ENCODE assay signal across 8 cellular contexts in genomic region chr5:133051117-133051546, GRCh38. TPM values are rescaled to one million over a fixed set of nuclear protein-coding genes. Genes with fewer than 3 reads are reported as not detected.
DNase-seq lines count a peak whose midpoint lies in the region; ATAC-seq and TF ChIP-seq lines count a peak whose summit lies in the region.

No MANE protein-coding gene starts in this region.

- TF ChIP-seq POLR2A in IMR-90 (IDR thresholded peaks at IDR 0.05; ENCODE audit: low read depth, low read length) = no peak
- TF ChIP-seq POLR2A in breast epithelium (IDR thresholded peaks at IDR 0.05) = no peak
- TF ChIP-seq POLR2A in uterus (IDR thresholded peaks at IDR 0.05) = no peak

- 0 out of 3 replicates have a peak overlapping the region, but pooled peaks have one; percentile 1 for H2BK15ac ChIP-seq in IMR-90 (ENCODE audit: low read depth, low read length)

- H3K4ac ChIP-seq in IMR-90 (ENCODE audit: low read depth, low read length) = peak overlapping the region; percentile 99

- H2BK5ac ChIP-seq in IMR-90 (ENCODE audit: low read depth, low read length, poor library complexity, severe bottlenecking) = peak overlapping the region; percentile 92

- TF ChIP-seq CTCF in DND-41 (IDR thresholded peaks at IDR 0.05; ENCODE audit: borderline replicate concordance, extremely low read depth, low read length, poor library complexity, severe bottlenecking) (peak; percentile 5), IMR-90 (conservative IDR thresholded peaks at IDR 0.05; ENCODE audit: low read depth, low read length) (no peak), breast epithelium (IDR thresholded peaks at IDR 0.05) (no peak), lung (IDR thresholded peaks at IDR 0.05; ENCODE audit: control extremely low read depth, extremely low read depth) (no peak), uterus (IDR thresholded peaks at IDR 0.05) (no peak)

- in situ Hi-C loops in IMR-90 (cut with MboI; ENCODE audit: low sequenced_read_pairs) = no loop called here

- H3K9ac ChIP-seq in DND-41 (ENCODE audit: low read depth, low read length) (peak overlapping the region; percentile 91), IMR-90 (ENCODE audit: low read depth, low read length) (peak overlapping the region; percentile 91)

- H3K27ac ChIP-seq in DND-41 (ENCODE audit: low read length) (peak overlapping the region; percentile 91), IMR-90 (ENCODE audit: insufficient read depth, low read length) (peak overlapping the region; percentile 93), breast epithelium (peak overlapping the region; percentile 98 to 99), lung (ENCODE audit: low read depth in 1 of 2, low read length in 1 of 2) (peak overlapping the region; percentile 96 to 98), uterus (peak overlapping the region; percentile 96 to 100)

- intact Hi-C loops in IMR-90 (cut with micrococcal nuclease) (loop anchor here (2.0 kb wide), 2 partner anchors 24 to 88 kb away; partner anchors contain the start of genes AFF4 and ZCCHC10), breast epithelium (cut with DNase I; ENCODE audit: low total_unique reads) (no loop called here), uterus (cut with DNase I; ENCODE audit: low total_unique reads) (no loop called here)

- H4K5ac ChIP-seq in IMR-90 (ENCODE audit: low read depth, low read length) = peak overlapping the region; percentile 80

- dilution Hi-C loops in IMR-90 (cut with HindIII; ENCODE audit: low sequenced_read_pairs, unreplicated experiment) = no loop called here

- peak overlapping the region; percentile 82 for H2BK120ac ChIP-seq in IMR-90 (ENCODE audit: low read depth, low read length)

- H3K79me2 ChIP-seq in DND-41 (ENCODE audit: insufficient read depth, low read length) = peaks cover 60% of the 10 kb centered on the region

- TSS peak; percentile 91 for BruUV-seq in IMR-90 (replicated peaks; lab: Mats Ljungman, UMichigan)

- H3K79me1 ChIP-seq in IMR-90 (ENCODE audit: low read depth in 1 of 2, low read length in 2 of 2) = peaks cover 15 to 37% of the 10 kb centered on the region in 2 experiments

- no peak for TF ChIP-seq RAD21 in IMR-90 (IDR thresholded peaks at IDR 0.05; ENCODE audit: low read length)

- peak overlapping the region; percentile 90 for H2AK5ac ChIP-seq in IMR-90 (ENCODE audit: low read depth, low read length)

- peak overlapping the region; percentile 99 for H4K8ac ChIP-seq in IMR-90 (ENCODE audit: low read depth in 2 of 2, low read length in 2 of 2)

- H2AK9ac ChIP-seq in IMR-90 (replicated peaks; ENCODE audit: low read depth, low read length, poor library complexity) = peak overlapping the region; percentile 96

- peak overlapping the region; percentile 78 to 85 for H3K4me3 ChIP-seq in DND-41 (ENCODE audit: low read depth in 1 of 2, low read length in 2 of 2)
- H3K4me3 ChIP-seq in IMR-90 (ENCODE audit: insufficient read depth, low read depth, low read length) = peak overlapping the region; percentile 51
- H3K4me3 ChIP-seq in breast epithelium = peak overlapping the region; percentile 97 to 98 (median 98)
- peak overlapping the region; percentile 74 for H3K4me3 ChIP-seq in lung
- H3K4me3 ChIP-seq in uterus = peak overlapping the region; percentile 73 to 97

- peaks cover 35% of the 10 kb centered on the region for H4K20me1 ChIP-seq in DND-41 (ENCODE audit: insufficient read depth, low read length)
- H4K20me1 ChIP-seq in IMR-90 (ENCODE audit: insufficient read depth, low read length) = peaks cover 40% of the 10 kb centered on the region

- ATAC-seq in DND-41 (ENCODE audit: insufficient read depth, low read depth) = no peak
- no peak for ATAC-seq in IMR-90 (ENCODE audit: low read depth)
- ATAC-seq in lung (ENCODE audit: insufficient read depth, low FRiP score) = no peak

- POLR2A ChIA-PET in IMR-90 (lab: Charles Lee; ENCODE audit: unreplicated experiment) = no interaction called here

- H3K23ac ChIP-seq in IMR-90 (ENCODE audit: low read depth, low read length) = peak overlapping the region; percentile 100

- peaks cover 11% of the 10 kb centered on the region; the same call in 1 of the 2 replicates for H3K36me3 ChIP-seq in DND-41 (ENCODE audit: insufficient read depth, low read length)
- no peaks in the 10 kb centered on the region for H3K36me3 ChIP-seq in IMR-90 (ENCODE audit: control insufficient read depth, insufficient read depth, low read length)
- no peaks in the 10 kb centered on the region for H3K36me3 ChIP-seq in breast epithelium
- H3K36me3 ChIP-seq in lung (ENCODE audit: control insufficient read depth in 2 of 2, insufficient read depth in 2 of 2, low read length in 2 of 2) = no peaks in the 10 kb centered on the region
- no peaks in the 10 kb centered on the region for H3K36me3 ChIP-seq in uterus

- H2AFZ ChIP-seq in DND-41 (ENCODE audit: low read depth, low read length) (peak overlapping the region; percentile 86), IMR-90 (replicated peaks; ENCODE audit: low read length, poor library complexity) (peak overlapping the region; percentile 96)

- WGBS in IMR-90 (ENCODE audit: extremely low coverage in 2 of 2, insufficient read length in 1 of 2), 2 experiments = 0% methylated on average over 1 of the region's 15 CpGs; no CpG with 5 or more reads in 1 of the 2 experiments
- WGBS in lung, 2 donors = 2% methylated on average over 15 of the region's 15 CpGs

- peaks cover 15% of the 10 kb centered on the region for H3K9me1 ChIP-seq in IMR-90 (ENCODE audit: insufficient read depth, low read length)

- CTCF ChIA-PET in IMR-90 (lab: Yijun Ruan, JAX) = interaction anchor here (0.6 kb wide), 1 partner anchor 219 kb away, joined by 3 read pairs; no protein-coding TSS in a partner anchor

- peak overlapping the region; percentile 96 for H4K91ac ChIP-seq in IMR-90 (ENCODE audit: insufficient read depth, low read depth, low read length)

- no peak for DNase-seq in DND-41
- no peak for DNase-seq in IMR-90
- DNase-seq in breast epithelium (ENCODE audit: low spot score in 2 of 2) = peak in 1 of 2 donors; percentile 24
- no peak for DNase-seq in lung (ENCODE audit: low spot score)
- DNase-seq in uterus = peak in 1 of 2 donors; percentile 17
- DNase-seq in putamen (ENCODE audit: low spot score) = no peak
- DNase-seq in NCI-H1092 treated with DMSO at 0.1 percent for 48 hours (lab: John Stamatoyannopoulos, UW) = no peak
- no peak for DNase-seq in superior temporal gyrus (ENCODE audit: extremely low spot score)

- no peaks in the 10 kb centered on the region for H3K27me3 ChIP-seq in DND-41 (ENCODE audit: insufficient read depth, low read length, poor library complexity)
- no peaks in the 10 kb centered on the region for H3K27me3 ChIP-seq in IMR-90 (ENCODE audit: control insufficient read depth, insufficient read depth, low read length)
- H3K27me3 ChIP-seq in breast epithelium = no peaks in the 10 kb centered on the region
- no peaks in the 10 kb centered on the region for H3K27me3 ChIP-seq in lung (ENCODE audit: control insufficient read depth, insufficient read depth)
- no peaks in the 10 kb centered on the region for H3K27me3 ChIP-seq in uterus

- H3K18ac ChIP-seq in IMR-90 (ENCODE audit: low read depth, low read length) = peak overlapping the region; percentile 56

- H3K4me2 ChIP-seq in DND-41 (ENCODE audit: insufficient read depth, low read length) (peak overlapping the region; percentile 73), IMR-90 (ENCODE audit: low read depth, low read length) (peak overlapping the region; percentile 92)

- H3K9me3 ChIP-seq in DND-41 (ENCODE audit: insufficient read depth, low read length, severe bottlenecking) (no peaks in the 10 kb centered on the region), IMR-90 (ENCODE audit: control insufficient read depth, insufficient read depth, low read length) (no peaks in the 10 kb centered on the region), breast epithelium (no peaks in the 10 kb centered on the region), lung (ENCODE audit: control insufficient read depth in 2 of 2, insufficient read depth in 1 of 2, low read length in 1 of 2) (no peaks in the 10 kb centered on the region), uterus (no peaks in the 10 kb centered on the region)

- H2BK20ac ChIP-seq in IMR-90 (ENCODE audit: low read depth, low read length) = no peak overlapping the region

- H3K56ac ChIP-seq in IMR-90 (ENCODE audit: extremely low read depth, insufficient read depth, low read length) = peak overlapping the region; percentile 97

- H3K14ac ChIP-seq in IMR-90 (replicated peaks; ENCODE audit: low read depth, low read length) = peak overlapping the region; percentile 99

- H3K4me1 ChIP-seq in DND-41 (ENCODE audit: insufficient read depth, low read length) (peaks cover 44% of the 10 kb centered on the region), IMR-90 (ENCODE audit: control insufficient read depth, insufficient read depth, low read length) (peaks cover 5% of the 10 kb centered on the region), breast epithelium (peaks cover 0 to 10% of the 10 kb centered on the region in 2 donors), lung (ENCODE audit: control insufficient read depth in 2 of 2, insufficient read depth in 2 of 2, low read length in 2 of 2) (peaks cover 7 to 12% of the 10 kb centered on the region in 2 donors), uterus (peaks cover 0 to 5% of the 10 kb centered on the region in 2 donors)

TF ChIP-seq in IMR-90, 13 proteins besides CTCF, POLR2A, EP300 and RAD21 (continues in another document):
- no peak for TF ChIP-seq RCOR1 (IDR thresholded peaks at IDR 0.05; ENCODE audit: insufficient replicate concordance, low read length)
- TF ChIP-seq NFE2L2 (IDR thresholded peaks at IDR 0.05; ENCODE audit: low read depth, low read length) = no peak

RNA-seq across cellular contexts. Expression of gene HSPA4, which starts 0.7 kb away (rescaled TPM):
- total RNA-seq in IMR-90 (2012; rRNA removed) (120 and 192 TPM in 2 replicates), breast epithelium (10 to 100 TPM; 45.6 to 67.2 (median 55.4) TPM), lung (10 to 100 TPM; 59.8 to 65.3 TPM), uterus (100 to 1,000 TPM in 1 of 4 donors, 10 to 100 TPM in 3; 22.4 to 107 (median 72.4) TPM)
- polyA plus RNA-seq in IMR-90 (2012; rRNA removed) (27.6 and 34.9 TPM in 2 replicates), lung (100 to 1,000 TPM in 1 of 2 donors, 10 to 100 TPM in 1; 33.0 to 102 TPM)
- polyA plus RNA-seq in IMR-90 (2012; cell fraction: cytosol; rRNA removed) = 7.5 and 8.0 TPM in 2 replicates
- 4.5 and 19.8 TPM in 2 replicates for polyA plus RNA-seq in IMR-90 (2012; cell fraction: nucleus; rRNA removed; ENCODE audit: low replicate concordance)

RNA-seq across cellular contexts. Expression of gene ZCCHC10, which starts 24.8 kb away (rescaled TPM):
- total RNA-seq in IMR-90 (2012; rRNA removed) (4.1 and 7.2 TPM in 2 replicates), breast epithelium (10 to 100 TPM; 13.6 to 30.4 (median 21.6) TPM), lung (10 to 100 TPM; 15.3 to 23.7 TPM), uterus (10 to 100 TPM in 3 of 4 donors, 1 to 10 TPM in 1; 5.6 to 25.7 (median 16.0) TPM)
- polyA plus RNA-seq in IMR-90 (2012; rRNA removed) (20.4 and 31.8 TPM in 2 replicates), lung (10 to 100 TPM; 26.0 to 31.3 TPM)
- polyA plus RNA-seq in IMR-90 (2012; cell fraction: cytosol; rRNA removed) = 1.2 and 7.7 TPM in 2 replicates
- 0.55 and 6.4 TPM in 2 replicates for polyA plus RNA-seq in IMR-90 (2012; cell fraction: nucleus; rRNA removed; ENCODE audit: low replicate concordance)
